27 cellular contexts compared by ENCODE assay signal in the genomic region with DNA sequence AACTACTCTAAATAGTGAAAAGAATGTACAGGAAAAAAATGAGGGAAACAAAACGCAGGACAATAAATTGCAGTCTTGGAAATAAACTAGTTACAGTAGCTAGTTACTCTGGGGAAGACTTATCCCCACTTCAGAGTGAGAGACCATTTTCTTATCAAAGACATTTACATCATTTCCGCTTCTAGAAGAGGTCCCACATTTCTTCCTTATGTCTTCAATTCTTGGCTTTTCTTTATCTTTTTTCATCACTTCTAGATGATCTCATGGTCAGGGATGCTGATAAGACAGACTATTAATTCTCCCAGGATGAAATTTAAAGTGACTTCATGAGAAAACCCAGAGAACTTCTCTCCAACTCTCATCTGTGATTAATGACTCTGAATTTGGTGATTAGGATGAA.
DNase-seq lines count a peak whose midpoint lies in the region; ATAC-seq, FAIRE-seq and TF ChIP-seq lines count a peak whose summit lies in the region.
"Had no signal": no experiment of that assay in that cellular context is flagged by ENCODE, and none has a peak within 500 bp of the region (broad histone marks: within the 10 kb centered on the region; RNA-seq: fewer than 3 reads in every experiment).

No MANE protein-coding gene starts in this region.

- CTCF ChIA-PET in SK-N-SH (lab: Yijun Ruan, JAX), result no interaction called here

- 21% methylated on average over 2 of the region's 2 CpGs for WGBS in SK-N-SH (ENCODE audit: low lambda C conversion rate)
- WGBS in heart right ventricle, 2 donors, result 42 to 46% methylated on average over 2 of the region's 2 CpGs
- 41% methylated on average over 2 of the region's 2 CpGs for WGBS in right cardiac atrium

- H3K36me3 ChIP-seq in SK-N-SH (replicated peaks in 1 of 2; ENCODE audit: control insufficient read depth in 1 of 2, insufficient read depth in 2 of 2, low read length in 1 of 2) (no peaks in the 10 kb centered on the region), heart right ventricle (no peaks in the 10 kb centered on the region), left ventricle myocardium inferior (no peaks in the 10 kb centered on the region)
- H3K36me3 ChIP-seq: BE2C; BLaER1 treated with 17β-estradiol and CSF1 and Interleukin-3, amounts not matched to agents 10 nM and 100 nM had no signal

- no peak overlapping the region for H3K4me2 ChIP-seq in SK-N-SH
- H3K4me2 ChIP-seq: A549; BLaER1 treated with 17β-estradiol and CSF1 and Interleukin-3, amounts not matched to agents 10 nM and 100 nM had no signal

- no peak for TF ChIP-seq CTCF in SK-N-SH (IDR thresholded peaks at IDR 0.05)
- TF ChIP-seq CTCF in heart right ventricle (IDR thresholded peaks at IDR 0.05), result no peak
- no peak for TF ChIP-seq CTCF in left ventricle myocardium inferior (IDR thresholded peaks at IDR 0.05; ENCODE audit: borderline replicate concordance)

- no peaks in the 10 kb centered on the region for H3K9me2 ChIP-seq in SK-N-SH

- H3K4me3 ChIP-seq in SK-N-SH (ENCODE audit: low read depth in 2 of 2, low read length in 1 of 2), result no peak overlapping the region
- H3K4me3 ChIP-seq in heart right ventricle, result no peak overlapping the region
- H3K4me3 ChIP-seq in left ventricle myocardium inferior, result no peak overlapping the region
- no peak overlapping the region for H3K4me3 ChIP-seq in right cardiac atrium (ENCODE audit: low read length)
- H3K4me3 ChIP-seq: A549; BLaER1 treated with 17β-estradiol and CSF1 and Interleukin-3, amounts not matched to agents 10 nM and 100 nM; GM12878; GM23248 had no signal

- DNase-seq in SK-N-SH, result no peak
- no peak for DNase-seq in heart right ventricle
- no peak for DNase-seq in left ventricle myocardium inferior
- DNase-seq in right cardiac atrium, result no peak
- DNase-seq in RCC 7860 (ENCODE audit: low spot score), result no peak
- DNase-seq in H54 (ENCODE audit: insufficient read length, low spot score), result no peak
- no peak for DNase-seq in head of caudate nucleus
- DNase-seq: ACHN; AML-193; BE2C; CD4-positive, alpha-beta T cell; CD8-positive, alpha-beta memory T cell; DMS 273 treated with DMSO at 0.1 percent for 48 hours; DMS79; EL; GDM1; GM23248; H9 had no signal

- no peaks in the 10 kb centered on the region for H3K9me3 ChIP-seq in SK-N-SH
- peaks cover 0 to 15% (median 0%) of the 10 kb centered on the region in 11 donors for H3K9me3 ChIP-seq in heart right ventricle
- H3K9me3 ChIP-seq in left ventricle myocardium inferior (replicated peaks), result peaks cover 17% of the 10 kb centered on the region
- peaks cover 3% of the 10 kb centered on the region for H3K9me3 ChIP-seq in right cardiac atrium (ENCODE audit: control insufficient read depth, low read length)
- H3K9me3 ChIP-seq: A549, BE2C had no signal

- H3K4me1 ChIP-seq in SK-N-SH (ENCODE audit: control insufficient read depth in 1 of 2, insufficient read depth in 2 of 2, low read depth in 1 of 2, low read length in 1 of 2), result no peaks in the 10 kb centered on the region
- H3K4me1 ChIP-seq in heart right ventricle, result no peaks in the 10 kb centered on the region
- no peaks in the 10 kb centered on the region for H3K4me1 ChIP-seq in left ventricle myocardium inferior
- H3K4me1 ChIP-seq in right cardiac atrium (ENCODE audit: control insufficient read depth, insufficient read depth, low read length), result no peaks in the 10 kb centered on the region
- H3K4me1 ChIP-seq: A549, BE2C had no signal

- no peak overlapping the region for H2AFZ ChIP-seq in SK-N-SH (ENCODE audit: low read depth)
- H2AFZ ChIP-seq: GM23248 had no signal

- H3K9ac ChIP-seq in SK-N-SH, result no peak overlapping the region
- H3K9ac ChIP-seq: BLaER1 treated with 17β-estradiol and CSF1 and Interleukin-3, amounts not matched to agents 10 nM and 100 nM; GM23248 had no signal

- H4K20me1 ChIP-seq in SK-N-SH (ENCODE audit: insufficient read depth), result no peaks in the 10 kb centered on the region
- H4K20me1 ChIP-seq: BLaER1 treated with 17β-estradiol and CSF1 and Interleukin-3, amounts not matched to agents 10 nM and 100 nM had no signal

- no peak for TF ChIP-seq POLR2A in H54 (IDR thresholded peaks at IDR 0.05; ENCODE audit: low read depth, low read length)

- POLR2A ChIA-PET in SK-N-SH (lab: Yijun Ruan, JAX), result no interaction called here

- no peaks in the 10 kb centered on the region for H3K27me3 ChIP-seq in SK-N-SH (ENCODE audit: insufficient read depth)
- no peaks in the 10 kb centered on the region for H3K27me3 ChIP-seq in heart right ventricle
- H3K27me3 ChIP-seq in left ventricle myocardium inferior (ENCODE audit: low read depth), result no peaks in the 10 kb centered on the region
- H3K27me3 ChIP-seq in right cardiac atrium (ENCODE audit: control insufficient read depth, insufficient read depth), result no peaks in the 10 kb centered on the region
- H3K27me3 ChIP-seq: BE2C; BLaER1 treated with 17β-estradiol and CSF1 and Interleukin-3, amounts not matched to agents 10 nM and 100 nM had no signal

- no peak for TF ChIP-seq EP300 in SK-N-SH (IDR thresholded peaks at IDR 0.05; ENCODE audit: borderline replicate concordance in 1 of 2, low read depth in 1 of 2, low read length in 1 of 2)

- intact Hi-C loops in heart right ventricle (cut with DNase I) (no loop called here), left ventricle myocardium inferior (cut with micrococcal nuclease) (no loop called here), right cardiac atrium (cut with DNase I) (no loop called here), head of caudate nucleus (cut with DNase I) (no loop called here)

- no peaks in the 10 kb centered on the region for H3K79me2 ChIP-seq in SK-N-SH (ENCODE audit: insufficient read depth)

- TF ChIP-seq RAD21 in SK-N-SH (IDR thresholded peaks at IDR 0.05; ENCODE audit: low read length), result no peak

- ATAC-seq in SK-N-SH treated with all-trans-retinoic acid at 6 μM for 48 hours, result no peak
- peak in 6 of 8 donors; percentile 35 to 66 (median 53) for ATAC-seq in heart right ventricle
- peak; percentile 75 to 83 for ATAC-seq in right cardiac atrium
- ATAC-seq: A549, GM12878, HCT116 had no signal

- FAIRE-seq in RCC 7860 (lab: Jason Lieb, UNC) (no peak), H54 (lab: Jason Lieb, UNC) (no peak)
- FAIRE-seq: A549, D721Med, GM12878, GM19239, H1 had no signal

- H3F3A ChIP-seq in SK-N-SH (replicated peaks; ENCODE audit: insufficient read depth), result no peaks in the 10 kb centered on the region

- H3K27ac ChIP-seq in SK-N-SH (ENCODE audit: low read depth in 2 of 2, low read length in 1 of 2) (no peak overlapping the region), heart right ventricle (peak overlapping the region in 1 of 10 donors; percentile 22), left ventricle myocardium inferior (replicated peaks) (no peak overlapping the region), right cardiac atrium (ENCODE audit: low read length) (no peak overlapping the region)
- H3K27ac ChIP-seq: 22Rv1; A549; BLaER1 treated with 17β-estradiol and CSF1 and Interleukin-3, amounts not matched to agents 10 nM and 100 nM; GM23248 had no signal

TF ChIP-seq in SK-N-SH treated with all-trans-retinoic acid at 6 μM for 48 hours, 23 proteins besides CTCF, POLR2A, EP300 and RAD21:
- TF ChIP-seq, protein P1, sequence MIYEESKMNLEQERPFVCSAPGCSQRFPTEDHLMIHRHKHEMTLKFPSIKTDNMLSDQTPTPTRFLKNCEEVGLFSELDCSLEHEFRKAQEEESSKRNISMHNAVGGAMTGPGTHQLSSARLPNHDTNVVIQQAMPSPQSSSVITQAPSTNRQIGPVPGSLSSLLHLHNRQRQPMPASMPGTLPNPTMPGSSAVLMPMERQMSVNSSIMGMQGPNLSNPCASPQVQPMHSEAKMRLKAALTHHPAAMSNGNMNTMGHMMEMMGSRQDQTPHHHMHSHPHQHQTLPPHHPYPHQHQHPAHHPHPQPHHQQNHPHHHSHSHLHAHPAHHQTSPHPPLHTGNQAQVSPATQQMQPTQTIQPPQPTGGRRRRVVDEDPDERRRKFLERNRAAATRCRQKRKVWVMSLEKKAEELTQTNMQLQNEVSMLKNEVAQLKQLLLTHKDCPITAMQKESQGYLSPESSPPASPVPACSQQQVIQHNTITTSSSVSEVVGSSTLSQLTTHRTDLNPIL (CRISPR knock-in tag; IDR thresholded peaks at IDR 0.05; ENCODE audit: low read depth), result no peak
- TF ChIP-seq ISL1 (CRISPR knock-in tag; IDR thresholded peaks at IDR 0.05), result peak; percentile 33
TF ChIP-seq in SK-N-SH treated with all-trans-retinoic acid at 6 μM for 48 hours: peak in this region for 1.

TF ChIP-seq in SK-N-SH, 30 proteins besides CTCF, POLR2A, EP300 and RAD21 (continues in another document):
- no peak for TF ChIP-seq NFIC (IDR thresholded peaks at IDR 0.05; ENCODE audit: borderline replicate concordance)
- no peak for TF ChIP-seq EZH2phosphoT487 (IDR thresholded peaks at IDR 0.05; ENCODE audit: borderline replicate concordance, low read depth)
- no peak for TF ChIP-seq MEF2A (IDR thresholded peaks at IDR 0.05; ENCODE audit: borderline replicate concordance, low read depth)
- TF ChIP-seq GATA2 (CRISPR knock-in tag; IDR thresholded peaks at IDR 0.05), result no peak
- no peak for TF ChIP-seq SIN3A (IDR thresholded peaks at IDR 0.05; ENCODE audit: borderline replicate concordance, low read depth, low read length)
- TF ChIP-seq, protein P2, sequence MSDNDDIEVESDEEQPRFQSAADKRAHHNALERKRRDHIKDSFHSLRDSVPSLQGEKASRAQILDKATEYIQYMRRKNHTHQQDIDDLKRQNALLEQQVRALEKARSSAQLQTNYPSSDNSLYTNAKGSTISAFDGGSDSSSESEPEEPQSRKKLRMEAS (IDR thresholded peaks at IDR 0.05; ENCODE audit: low read depth), result no peak
- TF ChIP-seq TAF1 (IDR thresholded peaks at IDR 0.05; ENCODE audit: borderline replicate concordance, low read depth, low read length), result no peak
- no peak for TF ChIP-seq FOXJ3 (CRISPR knock-in tag; IDR thresholded peaks at IDR 0.05)
- TF ChIP-seq, protein P3, sequence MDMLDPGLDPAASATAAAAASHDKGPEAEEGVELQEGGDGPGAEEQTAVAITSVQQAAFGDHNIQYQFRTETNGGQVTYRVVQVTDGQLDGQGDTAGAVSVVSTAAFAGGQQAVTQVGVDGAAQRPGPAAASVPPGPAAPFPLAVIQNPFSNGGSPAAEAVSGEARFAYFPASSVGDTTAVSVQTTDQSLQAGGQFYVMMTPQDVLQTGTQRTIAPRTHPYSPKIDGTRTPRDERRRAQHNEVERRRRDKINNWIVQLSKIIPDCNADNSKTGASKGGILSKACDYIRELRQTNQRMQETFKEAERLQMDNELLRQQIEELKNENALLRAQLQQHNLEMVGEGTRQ (IDR thresholded peaks at IDR 0.05; ENCODE audit: borderline replicate concordance, low read depth, low read length), result no peak
- TF ChIP-seq, protein P4, sequence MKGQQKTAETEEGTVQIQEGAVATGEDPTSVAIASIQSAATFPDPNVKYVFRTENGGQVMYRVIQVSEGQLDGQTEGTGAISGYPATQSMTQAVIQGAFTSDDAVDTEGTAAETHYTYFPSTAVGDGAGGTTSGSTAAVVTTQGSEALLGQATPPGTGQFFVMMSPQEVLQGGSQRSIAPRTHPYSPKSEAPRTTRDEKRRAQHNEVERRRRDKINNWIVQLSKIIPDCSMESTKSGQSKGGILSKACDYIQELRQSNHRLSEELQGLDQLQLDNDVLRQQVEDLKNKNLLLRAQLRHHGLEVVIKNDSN (IDR thresholded peaks at IDR 0.05; ENCODE audit: borderline replicate concordance, low read depth), result no peak
- TF ChIP-seq TEAD4 (IDR thresholded peaks at IDR 0.05; ENCODE audit: borderline replicate concordance, insufficient read depth), result no peak
- TF ChIP-seq GABPA (IDR thresholded peaks at IDR 0.05; ENCODE audit: low read depth), result no peak
